1 cellular context compared by ENCODE assay signal in the genomic region with DNA sequence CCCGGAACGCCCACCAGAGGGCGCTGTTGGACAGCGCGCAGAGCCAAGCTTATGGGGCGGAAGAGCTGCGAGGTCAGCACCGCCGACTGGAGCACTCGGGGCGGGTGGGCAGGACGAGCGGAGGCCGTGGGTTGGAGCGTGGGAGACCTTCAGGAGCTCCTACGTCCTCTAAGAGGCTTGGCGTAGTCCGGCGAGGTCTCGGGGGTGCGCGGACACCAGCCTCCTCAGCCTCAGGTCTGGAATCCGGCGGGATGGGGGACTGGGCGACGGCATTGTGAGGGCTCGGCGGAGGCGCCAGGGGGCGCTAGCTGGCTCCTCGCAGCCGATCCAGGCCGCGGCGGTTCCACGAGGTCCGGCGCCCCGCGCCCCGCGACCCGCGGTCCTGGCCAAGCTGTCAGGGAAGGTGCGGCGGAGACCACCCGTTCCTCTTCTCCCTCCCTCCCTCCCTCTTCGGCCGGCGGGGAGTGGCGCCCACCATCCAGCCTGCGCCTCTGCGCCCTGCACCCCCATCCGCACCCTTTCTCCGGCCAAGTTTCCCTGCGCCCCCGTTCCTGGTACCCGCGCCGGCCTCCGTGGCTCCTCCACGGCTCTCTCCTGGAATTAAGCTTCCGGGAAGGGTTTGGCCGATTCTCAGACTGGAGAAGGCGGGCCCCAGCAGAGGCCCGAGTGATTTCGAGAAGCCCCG.
TF ChIP-seq lines count a peak whose summit lies in the region.

No MANE protein-coding gene starts in this region.

TF ChIP-seq in K562, 482 proteins besides CTCF, POLR2A, EP300 and RAD21 (continued from another document and continues in another):
- TF ChIP-seq, protein P1, sequence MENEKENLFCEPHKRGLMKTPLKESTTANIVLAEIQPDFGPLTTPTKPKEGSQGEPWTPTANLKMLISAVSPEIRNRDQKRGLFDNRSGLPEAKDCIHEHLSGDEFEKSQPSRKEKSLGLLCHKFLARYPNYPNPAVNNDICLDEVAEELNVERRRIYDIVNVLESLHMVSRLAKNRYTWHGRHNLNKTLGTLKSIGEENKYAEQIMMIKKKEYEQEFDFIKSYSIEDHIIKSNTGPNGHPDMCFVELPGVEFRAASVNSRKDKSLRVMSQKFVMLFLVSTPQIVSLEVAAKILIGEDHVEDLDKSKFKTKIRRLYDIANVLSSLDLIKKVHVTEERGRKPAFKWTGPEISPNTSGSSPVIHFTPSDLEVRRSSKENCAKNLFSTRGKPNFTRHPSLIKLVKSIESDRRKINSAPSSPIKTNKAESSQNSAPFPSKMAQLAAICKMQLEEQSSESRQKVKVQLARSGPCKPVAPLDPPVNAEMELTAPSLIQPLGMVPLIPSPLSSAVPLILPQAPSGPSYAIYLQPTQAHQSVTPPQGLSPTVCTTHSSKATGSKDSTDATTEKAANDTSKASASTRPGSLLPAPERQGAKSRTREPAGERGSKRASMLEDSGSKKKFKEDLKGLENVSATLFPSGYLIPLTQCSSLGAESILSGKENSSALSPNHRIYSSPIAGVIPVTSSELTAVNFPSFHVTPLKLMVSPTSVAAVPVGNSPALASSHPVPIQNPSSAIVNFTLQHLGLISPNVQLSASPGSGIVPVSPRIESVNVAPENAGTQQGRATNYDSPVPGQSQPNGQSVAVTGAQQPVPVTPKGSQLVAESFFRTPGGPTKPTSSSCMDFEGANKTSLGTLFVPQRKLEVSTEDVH (IDR thresholded peaks at IDR 0.05; ENCODE audit: low read depth, partially characterized antibody) = peak; percentile 38
- TF ChIP-seq, protein P2, sequence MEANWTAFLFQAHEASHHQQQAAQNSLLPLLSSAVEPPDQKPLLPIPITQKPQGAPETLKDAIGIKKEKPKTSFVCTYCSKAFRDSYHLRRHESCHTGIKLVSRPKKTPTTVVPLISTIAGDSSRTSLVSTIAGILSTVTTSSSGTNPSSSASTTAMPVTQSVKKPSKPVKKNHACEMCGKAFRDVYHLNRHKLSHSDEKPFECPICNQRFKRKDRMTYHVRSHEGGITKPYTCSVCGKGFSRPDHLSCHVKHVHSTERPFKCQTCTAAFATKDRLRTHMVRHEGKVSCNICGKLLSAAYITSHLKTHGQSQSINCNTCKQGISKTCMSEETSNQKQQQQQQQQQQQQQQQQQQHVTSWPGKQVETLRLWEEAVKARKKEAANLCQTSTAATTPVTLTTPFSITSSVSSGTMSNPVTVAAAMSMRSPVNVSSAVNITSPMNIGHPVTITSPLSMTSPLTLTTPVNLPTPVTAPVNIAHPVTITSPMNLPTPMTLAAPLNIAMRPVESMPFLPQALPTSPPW (CRISPR knock-in tag; IDR thresholded peaks at IDR 0.05) = peak; percentile 21; the same call in 1 of the 2 replicates
- TF ChIP-seq NUFIP1 (IDR thresholded peaks at IDR 0.05; ENCODE audit: partially characterized antibody) = no peak
- peak; percentile 58 for TF ChIP-seq HMGN3 (IDR thresholded peaks at IDR 0.05; ENCODE audit: borderline replicate concordance, extremely low read depth, insufficient read length, low read depth, low read length)
- TF ChIP-seq GABPB1 (CRISPR knock-in tag; IDR thresholded peaks at IDR 0.05) = peak; percentile 75
- TF ChIP-seq SMAD4 (CRISPR knock-in tag; conservative IDR thresholded peaks at IDR 0.05) = peak; percentile 37; the same call in 1 of the 2 replicates
- TF ChIP-seq NBN (IDR thresholded peaks at IDR 0.05; ENCODE audit: low read depth) = peak; percentile 76
- TF ChIP-seq MAZ (CRISPR knock-in tag; conservative IDR thresholded peaks at IDR 0.05 in 1 of 2, IDR thresholded peaks at IDR 0.05 in 1 of 2) = peak; percentile 73 to 84; a peak in 3 of 4 replicates
- no peak for TF ChIP-seq PRMT5 (CRISPR knock-in tag; IDR thresholded peaks at IDR 0.05)
- TF ChIP-seq SPI1 (IDR thresholded peaks at IDR 0.05; ENCODE audit: borderline replicate concordance, low read depth, low read length) = no peak
- TF ChIP-seq, protein P3, sequence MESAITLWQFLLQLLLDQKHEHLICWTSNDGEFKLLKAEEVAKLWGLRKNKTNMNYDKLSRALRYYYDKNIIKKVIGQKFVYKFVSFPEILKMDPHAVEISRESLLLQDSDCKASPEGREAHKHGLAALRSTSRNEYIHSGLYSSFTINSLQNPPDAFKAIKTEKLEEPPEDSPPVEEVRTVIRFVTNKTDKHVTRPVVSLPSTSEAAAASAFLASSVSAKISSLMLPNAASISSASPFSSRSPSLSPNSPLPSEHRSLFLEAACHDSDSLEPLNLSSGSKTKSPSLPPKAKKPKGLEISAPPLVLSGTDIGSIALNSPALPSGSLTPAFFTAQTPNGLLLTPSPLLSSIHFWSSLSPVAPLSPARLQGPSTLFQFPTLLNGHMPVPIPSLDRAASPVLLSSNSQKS (CRISPR knock-in tag; IDR thresholded peaks at IDR 0.05) = no peak
- TF ChIP-seq PRPF4 (IDR thresholded peaks at IDR 0.05; ENCODE audit: insufficient read depth, low read depth, low read length, poor library complexity, severe bottlenecking) = no peak
- 0 out of 2 replicates have a peak, but pooled peaks have one; percentile 22 for TF ChIP-seq MAFK (IDR thresholded peaks at IDR 0.05; ENCODE audit: low read length)
- no peak for TF ChIP-seq MED1 (CRISPR knock-in tag; IDR thresholded peaks at IDR 0.05; ENCODE audit: borderline replicate concordance)
- no peak for TF ChIP-seq NR2C2 (CRISPR knock-in tag; IDR thresholded peaks at IDR 0.05)
- no peak for TF ChIP-seq NR2C2 (tag; IDR thresholded peaks at IDR 0.05)
- TF ChIP-seq NFATC3 (IDR thresholded peaks at IDR 0.05) = no peak
- TF ChIP-seq ESRRB (CRISPR knock-in tag; IDR thresholded peaks at IDR 0.05; ENCODE audit: borderline replicate concordance) = no peak
- 0 out of 2 replicates have a peak, but pooled peaks have one; percentile 18 for TF ChIP-seq KAT7 (CRISPR knock-in tag; IDR thresholded peaks at IDR 0.05; ENCODE audit: borderline replicate concordance)
- peak; percentile 33; the same call in 1 of the 2 replicates for TF ChIP-seq BCOR (IDR thresholded peaks at IDR 0.05)
- no peak for TF ChIP-seq NR1H2 (CRISPR knock-in tag; IDR thresholded peaks at IDR 0.05)
- no peak for TF ChIP-seq ZNF785 (CRISPR knock-in tag; IDR thresholded peaks at IDR 0.05)
- peak; percentile 37; the same call in 1 of the 2 replicates for TF ChIP-seq SP1 (CRISPR knock-in tag; IDR thresholded peaks at IDR 0.05)
- no peak for TF ChIP-seq SMAD1 (IDR thresholded peaks at IDR 0.05; ENCODE audit: low read depth, low read length, partially characterized antibody)
- TF ChIP-seq, protein P4, sequence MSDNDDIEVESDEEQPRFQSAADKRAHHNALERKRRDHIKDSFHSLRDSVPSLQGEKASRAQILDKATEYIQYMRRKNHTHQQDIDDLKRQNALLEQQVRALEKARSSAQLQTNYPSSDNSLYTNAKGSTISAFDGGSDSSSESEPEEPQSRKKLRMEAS (CRISPR knock-in tag; IDR thresholded peaks at IDR 0.05) = peak; percentile 29
- TF ChIP-seq REST (CRISPR knock-in tag; IDR thresholded peaks at IDR 0.05; ENCODE audit: low read depth) = peak; percentile 82; the same call in 1 of the 2 replicates
- no peak for TF ChIP-seq PPARD (CRISPR knock-in tag; IDR thresholded peaks at IDR 0.05)
- 0 out of 2 replicates have a peak, but pooled peaks have one; percentile 73 for TF ChIP-seq ETV5 (CRISPR knock-in tag; IDR thresholded peaks at IDR 0.05; ENCODE audit: low read depth)
- TF ChIP-seq MIER1 (IDR thresholded peaks at IDR 0.05; ENCODE audit: low read depth) = peak; percentile 77
- TF ChIP-seq SMARCE1 (IDR thresholded peaks at IDR 0.05) = no peak
- peak; percentile 33; the same call in 1 of the 2 replicates for TF ChIP-seq ZBTB17 (CRISPR knock-in tag; IDR thresholded peaks at IDR 0.05)
- TF ChIP-seq POLR2G (IDR thresholded peaks at IDR 0.05; ENCODE audit: low read depth, low read length) = 0 out of 2 replicates have a peak, but pooled peaks have one; percentile 36
- no peak for TF ChIP-seq SMARCC2 (IDR thresholded peaks at IDR 0.05; ENCODE audit: low read depth)
- no peak for TF ChIP-seq XRCC4 (IDR thresholded peaks at IDR 0.05; ENCODE audit: extremely low read depth, insufficient read depth, insufficient read length)
- peak; percentile 74 for TF ChIP-seq ZNF263 (CRISPR knock-in tag; IDR thresholded peaks at IDR 0.05; ENCODE audit: borderline replicate concordance)
- TF ChIP-seq MYC (IDR thresholded peaks at IDR 0.05; ENCODE audit: low read depth, low read length) = 0 out of 2 replicates have a peak, but pooled peaks have one; percentile 49
- no peak for TF ChIP-seq MYC (CRISPR knock-in tag; IDR thresholded peaks at IDR 0.05; ENCODE audit: borderline replicate concordance, low read depth)
- no peak for TF ChIP-seq ZNF165 (CRISPR knock-in tag; IDR thresholded peaks at IDR 0.05; ENCODE audit: borderline replicate concordance)
- TF ChIP-seq SMAD3 (CRISPR knock-in tag; conservative IDR thresholded peaks at IDR 0.05) = no peak
